ENCODE assay signal across 16 cellular contexts in the genomic region with DNA sequence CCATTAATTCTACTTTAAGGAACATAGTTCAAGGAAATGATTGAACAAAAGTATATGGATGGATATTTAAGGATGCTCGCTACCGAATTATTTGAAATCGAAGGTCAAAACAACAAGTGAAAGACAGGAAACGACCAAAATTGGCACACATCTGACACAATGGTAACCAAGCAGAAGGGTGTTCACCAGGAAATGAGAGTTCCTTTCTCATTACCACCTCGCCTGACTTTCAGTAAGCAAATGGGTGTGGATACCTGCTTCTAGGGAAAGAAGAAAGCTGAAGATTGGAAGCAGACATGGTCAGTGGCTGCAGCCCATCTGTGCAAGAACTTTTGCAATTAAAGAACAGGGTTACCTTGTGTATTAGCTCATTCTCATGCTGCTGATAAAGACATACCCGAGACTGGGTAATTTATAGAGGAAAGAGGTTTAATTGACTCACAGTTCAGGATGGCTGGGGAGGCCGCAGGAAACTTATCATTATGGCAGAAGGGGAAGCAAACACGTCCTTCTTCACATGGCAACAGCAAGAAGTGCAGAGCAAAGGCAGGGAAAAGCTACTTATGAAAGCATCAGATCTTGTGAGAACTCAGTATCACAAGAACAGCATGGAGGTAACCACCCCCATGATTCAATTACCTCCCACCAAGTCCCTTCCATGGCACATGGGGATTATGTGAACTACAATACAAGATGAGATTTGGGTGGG. TPM values are rescaled to one million over a fixed set of nuclear protein-coding genes. Genes with fewer than 3 reads are reported as not detected.
DNase-seq lines count a peak whose midpoint lies in the region; ATAC-seq, FAIRE-seq and TF ChIP-seq lines count a peak whose summit lies in the region.
"Had no signal": no experiment of that assay in that cellular context is flagged by ENCODE, and none has a peak within 500 bp of the region (broad histone marks: within the 10 kb centered on the region; RNA-seq: fewer than 3 reads in every experiment).

No MANE protein-coding gene starts in this region.

- H3K27ac ChIP-seq in testis (no peak overlapping the region), esophagus squamous epithelium (peak overlapping the region in 2 of 4 donors; percentile 14 to 60)

- ATAC-seq in activated T-cell treated with anti-CD3 and anti-CD28 coated beads, Interleukin-2, amount 50 U/mL, for 4 hours: no peak
- ATAC-seq in central memory CD8-positive, alpha-beta T cell (replicated peaks; ENCODE audit: extremely low read depth, poor library complexity, severe bottlenecking): no peak
- ATAC-seq: HCT116 had no signal

- H3K27me3 Mint-ChIP-seq in activated T-cell treated with anti-CD3 and anti-CD28 coated beads, Interleukin-2, amount 50 U/mL, for 4 hours (ENCODE audit: low read depth): peaks cover 29% of the 10 kb centered on the region
- H3K27me3 Mint-ChIP-seq in central memory CD8-positive, alpha-beta T cell: peaks cover 32% of the 10 kb centered on the region

- peak; percentile 73 for FAIRE-seq in GM18507 (lab: Jason Lieb, UNC)
- FAIRE-seq: islet of Langerhans had no signal

- no peak for TF ChIP-seq CTCF in testis (IDR thresholded peaks at IDR 0.05)
- TF ChIP-seq CTCF in esophagus squamous epithelium (IDR thresholded peaks at IDR 0.05): no peak

- H3K9me3 Mint-ChIP-seq in activated T-cell treated with anti-CD3 and anti-CD28 coated beads, Interleukin-2, amount 50 U/mL, for 4 hours: no peaks in the 10 kb centered on the region
- no peaks in the 10 kb centered on the region for H3K9me3 Mint-ChIP-seq in central memory CD8-positive, alpha-beta T cell

- H3K27me3 ChIP-seq in testis (no peaks in the 10 kb centered on the region), esophagus squamous epithelium (peaks cover 0 to 8% (median 0%) of the 10 kb centered on the region in 4 donors)

- H3K4me3 ChIP-seq in testis: no peak overlapping the region
- no peak overlapping the region for H3K4me3 ChIP-seq in esophagus squamous epithelium

- H3K9me3 ChIP-seq in testis: no peaks in the 10 kb centered on the region
- H3K9me3 ChIP-seq in esophagus squamous epithelium: no peaks in the 10 kb centered on the region

- WGBS in testis, 2 donors: 62 to 72% methylated on average over 8 of the region's 8 CpGs
- WGBS in esophagus squamous epithelium, 2 donors: 52 to 56% methylated on average over 8 of the region's 8 CpGs

- no peak for DNase-seq in activated T-cell treated with anti-CD3 and anti-CD28 coated beads, Interleukin-2, amount 50 U/mL, for 4 hours
- DNase-seq in activated T-cell treated with anti-CD3 and anti-CD28 coated beads for 4 hours (no peak), GM18507 (ENCODE audit: extremely low spot score, insufficient read length, low read depth) (no peak), pulmonary artery endothelial cell (ENCODE audit: low read depth, low spot score) (peak; percentile 75), testis (no peak), esophagus squamous epithelium (lab: John Stamatoyannopoulos, UW) (no peak)
- DNase-seq in central memory CD8-positive, alpha-beta T cell (ENCODE audit: low spot score in 2 of 2): no peak
- no peak for DNase-seq in effector CD4-positive, alpha-beta T cell
- DNase-seq: activated CD4-positive, CD25-positive, alpha-beta regulatory T cell treated with anti-CD3 and anti-CD28 coated beads, Interleukin-2, amount 50 U/mL, for 72 hours; anterior cingulate cortex; erythroblast; NCI-H2107; nucleus accumbens had no signal

- H3K4me1 ChIP-seq in testis: no peaks in the 10 kb centered on the region
- H3K4me1 ChIP-seq in esophagus squamous epithelium: peaks cover 0 to 7% (median 6%) of the 10 kb centered on the region in 3 donors

- TF ChIP-seq POLR2A in testis (IDR thresholded peaks at IDR 0.05) (no peak), esophagus squamous epithelium (IDR thresholded peaks at IDR 0.05) (no peak)

- no peaks in the 10 kb centered on the region for H3K36me3 Mint-ChIP-seq in activated T-cell treated with anti-CD3 and anti-CD28 coated beads, Interleukin-2, amount 50 U/mL, for 4 hours (ENCODE audit: insufficient read depth)
- no peaks in the 10 kb centered on the region for H3K36me3 Mint-ChIP-seq in central memory CD8-positive, alpha-beta T cell (ENCODE audit: insufficient read depth)

- intact Hi-C loops in testis (cut with DNase I; ENCODE audit: low total_unique reads): no loop called here
- intact Hi-C loops in esophagus squamous epithelium (cut with DNase I): no loop called here

- H3K4me3 Mint-ChIP-seq in activated T-cell treated with anti-CD3 and anti-CD28 coated beads, Interleukin-2, amount 50 U/mL, for 4 hours: peak overlapping the region; percentile 9
- peak overlapping the region; percentile 0 for H3K4me3 Mint-ChIP-seq in central memory CD8-positive, alpha-beta T cell

- H3K27ac Mint-ChIP-seq in central memory CD8-positive, alpha-beta T cell (ENCODE audit: low read depth): peak overlapping the region; percentile 73
- H3K27ac Mint-ChIP-seq: activated T-helper 2 cell treated with anti-CD3 and anti-CD28 coated beads, Interferon-gamma antibody, Interleukin-2, Interleukin-4, amounts not matched to agents 10 μg/mL and 5 μg/mL and 100 μg/mL, durations not matched to agents 14 hours and 24 hours and 36 hours had no signal

- H3K36me3 ChIP-seq in testis (ENCODE audit: low read depth, missing control alignments): no peaks in the 10 kb centered on the region
- H3K36me3 ChIP-seq in esophagus squamous epithelium: no peaks in the 10 kb centered on the region

- H3K4me1 Mint-ChIP-seq in activated T-cell treated with anti-CD3 and anti-CD28 coated beads, Interleukin-2, amount 50 U/mL, for 4 hours (ENCODE audit: low read depth): peaks cover 36% of the 10 kb centered on the region
- peaks cover 23% of the 10 kb centered on the region for H3K4me1 Mint-ChIP-seq in central memory CD8-positive, alpha-beta T cell

RNA-seq across cellular contexts. Expression of gene TMEM273, which starts 6.2 kb away (rescaled TPM):
- 10 to 100 TPM; 35.3 to 96.4 (median 45.6) TPM for total RNA-seq in activated T-cell treated with anti-CD3 and anti-CD28 coated beads, Interleukin-2, amount 50 U/mL, for 4 hours
- 0.78 and 1.3 TPM in 2 replicates for total RNA-seq in pulmonary artery endothelial cell
- 1 to 10 TPM; 4.5 to 5.3 TPM for total RNA-seq in testis
- 8.2 TPM for polyA plus RNA-seq in testis (ENCODE audit: insufficient read depth, low read depth, low replicate concordance)
- 10 to 100 TPM in 2 of 4 donors, 1 to 10 TPM in 1, under 1 TPM in 1; 0.76 to 20.6 (median 7.1) TPM for total RNA-seq in esophagus squamous epithelium
